In genomic region chr12:44317651-44318126, GRCh38 we compare ENCODE assay signal across 9 cellular contexts.
DNase-seq lines count a peak whose midpoint lies in the region; ATAC-seq, FAIRE-seq and TF ChIP-seq lines count a peak whose summit lies in the region.
"Had no signal": no experiment of that assay in that cellular context is flagged by ENCODE, and none has a peak within 500 bp of the region (broad histone marks: within the 10 kb centered on the region; RNA-seq: fewer than 3 reads in every experiment).

No MANE protein-coding gene starts in this region.

- H3F3A ChIP-seq in neural progenitor cell (ENCODE audit: low read depth), result no peaks in the 10 kb centered on the region

- 0 out of 3 replicates have a peak, but pooled peaks cover 8% of the 10 kb centered on the region for H3K4me1 ChIP-seq in A549
- H3K4me1 ChIP-seq in neural progenitor cell, result no peaks in the 10 kb centered on the region

- no peak overlapping the region for H3K4me3 Mint-ChIP-seq in neural progenitor cell
- H3K4me3 Mint-ChIP-seq: stimulated activated naive CD8-positive, alpha-beta T cell treated with anti-CD3 and anti-CD28 coated beads, Interleukin-15, Interleukin-2, amounts not matched to agents 100 ng/mL and 50 ng/mL, for 24 hours had no signal

- no peak overlapping the region for H2AFZ ChIP-seq in neural progenitor cell (replicated peaks)

- peak; percentile 23 to 42; a peak in 1 of 5 replicates for TF ChIP-seq RAD21 in A549 (conservative IDR thresholded peaks at IDR 0.05 in 1 of 2, IDR thresholded peaks at IDR 0.05 in 1 of 2)

- CTCF ChIA-PET in A549 (lab: Yijun Ruan, JAX), result no interaction called here

- H3K79me2 ChIP-seq in neural progenitor cell (ENCODE audit: low read depth), result no peaks in the 10 kb centered on the region

- H3K27me3 Mint-ChIP-seq in neural progenitor cell (ENCODE audit: insufficient read depth, low read depth), result no peaks in the 10 kb centered on the region
- H3K27me3 Mint-ChIP-seq: stimulated activated naive CD8-positive, alpha-beta T cell treated with anti-CD3 and anti-CD28 coated beads, Interleukin-15, Interleukin-2, amounts not matched to agents 100 ng/mL and 50 ng/mL, for 24 hours had no signal

- H3K4me2 ChIP-seq in A549 (no peak overlapping the region), neural progenitor cell (no peak overlapping the region)

- no peaks in the 10 kb centered on the region for H3K4me1 Mint-ChIP-seq in neural progenitor cell

- in situ Hi-C loops in astrocyte of the spinal cord (cut with HindIII; ENCODE audit: low sequenced_read_pairs), result no loop called here

- FAIRE-seq in A549 (lab: Jason Lieb, UNC) (no peak), GM12892 (lab: Jason Lieb, UNC) (peak; percentile 42), HTR-8/SVneo (lab: Jason Lieb, UNC) (no peak)

- H4K20me1 ChIP-seq in neural progenitor cell (ENCODE audit: low read depth), result no peaks in the 10 kb centered on the region

- DNase-seq in A549 (ENCODE audit: low read depth in 1 of 2, low spot score in 1 of 2) (peak in 1 of 2 experiments; percentile 58), GM12892 (ENCODE audit: insufficient read length) (no peak), NCI-H1417 treated with DMSO at 0.1 percent for 48 hours (lab: John Stamatoyannopoulos, UW) (peak; percentile 10), astrocyte of the spinal cord (ENCODE audit: low read depth, low spot score) (peak; percentile 17), neural progenitor cell (ENCODE audit: low spot score) (peak; percentile 65), HTR-8/SVneo (ENCODE audit: insufficient read length, low spot score) (no peak)
- DNase-seq in activated CD4-positive, alpha-beta T cell treated with anti-CD3 and anti-CD28 coated beads, Interleukin-2, amount 50 U/mL, for 1 hour, result no peak

- no peaks in the 10 kb centered on the region for H3K27me3 ChIP-seq in neural progenitor cell

- H3K9ac ChIP-seq in neural progenitor cell, result no peak overlapping the region

- no peak overlapping the region for H3K27ac Mint-ChIP-seq in neural progenitor cell
- H3K27ac Mint-ChIP-seq: stimulated activated naive CD8-positive, alpha-beta T cell treated with anti-CD3 and anti-CD28 coated beads, Interleukin-15, Interleukin-2, amounts not matched to agents 100 ng/mL and 50 ng/mL, for 24 hours had no signal

- H3K36me3 ChIP-seq in neural progenitor cell, result no peaks in the 10 kb centered on the region

- H3K36me3 Mint-ChIP-seq in neural progenitor cell, result no peaks in the 10 kb centered on the region

- no peak overlapping the region for H3K27ac ChIP-seq in A549
- H3K27ac ChIP-seq in neural progenitor cell, result no peak overlapping the region

- H3K9me3 ChIP-seq in A549 (no peaks in the 10 kb centered on the region), neural progenitor cell (ENCODE audit: low read depth) (no peaks in the 10 kb centered on the region)

- H3K4me3 ChIP-seq in A549, result no peak overlapping the region
- no peak overlapping the region for H3K4me3 ChIP-seq in astrocyte of the spinal cord (ENCODE audit: low read depth, low read length)
- H3K4me3 ChIP-seq in neural progenitor cell, result no peak overlapping the region

- H3K9me3 Mint-ChIP-seq in neural progenitor cell, result peaks cover 13% of the 10 kb centered on the region
- H3K9me3 Mint-ChIP-seq: stimulated activated naive CD8-positive, alpha-beta T cell treated with anti-CD3 and anti-CD28 coated beads, Interleukin-15, Interleukin-2, amounts not matched to agents 100 ng/mL and 50 ng/mL, for 24 hours had no signal

- TF ChIP-seq POLR2A in A549 (IDR thresholded peaks at IDR 0.05; ENCODE audit: low read length) (no peak), GM12892 (IDR thresholded peaks at IDR 0.05; ENCODE audit: low read depth, low read length) (no peak)

- ATAC-seq in A549 (peak in 1 of 2 experiments; percentile 90; a peak in 4 of 6 replicates), HG02759 (IDR thresholded peaks at IDR 0.05; ENCODE audit: unreplicated experiment) (peak; percentile 85)

- WGBS in A549 (ENCODE audit: missing lambda C conversion rate), result 85% methylated on average over 7 of the region's 7 CpGs

- peak; percentile 22; the same call in 1 of the 3 replicates for TF ChIP-seq CTCF in A549 (IDR thresholded peaks at IDR 0.05)
- peak; percentile 49 for TF ChIP-seq CTCF in astrocyte of the spinal cord (IDR thresholded peaks at IDR 0.05; ENCODE audit: low read depth, low read length)
- peak; percentile 72 for TF ChIP-seq CTCF in neural progenitor cell (IDR thresholded peaks at IDR 0.05)

- POLR2A ChIA-PET in A549 (lab: Yijun Ruan, JAX), result no interaction called here

- TF ChIP-seq EP300 in A549 (IDR thresholded peaks at IDR 0.05), result no peak

TF ChIP-seq in A549, 52 proteins besides CTCF, POLR2A, EP300 and RAD21:
- TF ChIP-seq PHF8 (IDR thresholded peaks at IDR 0.05; ENCODE audit: borderline replicate concordance, low read depth), result no peak
- no peak for TF ChIP-seq BHLHE40 (IDR thresholded peaks at IDR 0.05; ENCODE audit: low read depth, low read length)
- TF ChIP-seq, protein P1, sequence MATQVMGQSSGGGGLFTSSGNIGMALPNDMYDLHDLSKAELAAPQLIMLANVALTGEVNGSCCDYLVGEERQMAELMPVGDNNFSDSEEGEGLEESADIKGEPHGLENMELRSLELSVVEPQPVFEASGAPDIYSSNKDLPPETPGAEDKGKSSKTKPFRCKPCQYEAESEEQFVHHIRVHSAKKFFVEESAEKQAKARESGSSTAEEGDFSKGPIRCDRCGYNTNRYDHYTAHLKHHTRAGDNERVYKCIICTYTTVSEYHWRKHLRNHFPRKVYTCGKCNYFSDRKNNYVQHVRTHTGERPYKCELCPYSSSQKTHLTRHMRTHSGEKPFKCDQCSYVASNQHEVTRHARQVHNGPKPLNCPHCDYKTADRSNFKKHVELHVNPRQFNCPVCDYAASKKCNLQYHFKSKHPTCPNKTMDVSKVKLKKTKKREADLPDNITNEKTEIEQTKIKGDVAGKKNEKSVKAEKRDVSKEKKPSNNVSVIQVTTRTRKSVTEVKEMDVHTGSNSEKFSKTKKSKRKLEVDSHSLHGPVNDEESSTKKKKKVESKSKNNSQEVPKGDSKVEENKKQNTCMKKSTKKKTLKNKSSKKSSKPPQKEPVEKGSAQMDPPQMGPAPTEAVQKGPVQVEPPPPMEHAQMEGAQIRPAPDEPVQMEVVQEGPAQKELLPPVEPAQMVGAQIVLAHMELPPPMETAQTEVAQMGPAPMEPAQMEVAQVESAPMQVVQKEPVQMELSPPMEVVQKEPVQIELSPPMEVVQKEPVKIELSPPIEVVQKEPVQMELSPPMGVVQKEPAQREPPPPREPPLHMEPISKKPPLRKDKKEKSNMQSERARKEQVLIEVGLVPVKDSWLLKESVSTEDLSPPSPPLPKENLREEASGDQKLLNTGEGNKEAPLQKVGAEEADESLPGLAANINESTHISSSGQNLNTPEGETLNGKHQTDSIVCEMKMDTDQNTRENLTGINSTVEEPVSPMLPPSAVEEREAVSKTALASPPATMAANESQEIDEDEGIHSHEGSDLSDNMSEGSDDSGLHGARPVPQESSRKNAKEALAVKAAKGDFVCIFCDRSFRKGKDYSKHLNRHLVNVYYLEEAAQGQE (IDR thresholded peaks at IDR 0.05), result no peak
- no peak for TF ChIP-seq FOSB (CRISPR knock-in tag; IDR thresholded peaks at IDR 0.05)
- TF ChIP-seq SREBF2 (IDR thresholded peaks at IDR 0.05), result no peak
- TF ChIP-seq KDM1A (IDR thresholded peaks at IDR 0.05; ENCODE audit: low read depth), result no peak
- TF ChIP-seq EHF (CRISPR knock-in tag; IDR thresholded peaks at IDR 0.05), result no peak

Comparison
In these comparisons a context has a peak if more than half of its experiments do, and no peak if none do; other contexts are left out.
1. DNase-seq: peak in NCI-H1417 treated with DMSO at 0.1 percent for 48 hours (single experiment), astrocyte of the spinal cord (single experiment) and neural progenitor cell (single experiment); none in GM12892 (single experiment), HTR-8/SVneo (single experiment) and activated CD4-positive, alpha-beta T cell treated with anti-CD3 and anti-CD28 coated beads, Interleukin-2, amount 50 U/mL, for 1 hour (single experiment).
2. CTCF ChIP-seq: peak in every context shown above with its lines; median percentile 72 in neural progenitor cell; 49 in astrocyte of the spinal cord; 22 in A549.